Comparison of ENCODE assay signal across 7 cellular contexts in genomic region chr2:38748857-38749804, GRCh38. TPM values are rescaled to one million over a fixed set of nuclear protein-coding genes. Genes with fewer than 3 reads are reported as not detected.
A peak's percentile ranks its signal among the peaks of the same experiment; 100 is the strongest.
DNase-seq lines count a peak whose midpoint lies in the region; ATAC-seq and TF ChIP-seq lines count a peak whose summit lies in the region.

No MANE protein-coding gene starts in this region.

- no peaks in the 10 kb centered on the region for H3K9me3 ChIP-seq in H9 (ENCODE audit: control insufficient read depth, low read depth, low read length)
- H3K9me3 ChIP-seq in SK-N-MC (ENCODE audit: low read depth, low read length), result no peaks in the 10 kb centered on the region

- peaks cover 64 to 71% (median 69%) of the 10 kb centered on the region in 3 experiments for H3K36me3 Mint-ChIP-seq in H9 (ENCODE audit: insufficient read depth in 1 of 3, low read depth in 3 of 3)

- H3K27ac ChIP-seq in H9 (ENCODE audit: insufficient read length, low read depth, low read length), result no peak overlapping the region
- H3K27ac ChIP-seq in SK-N-MC, result peak overlapping the region; percentile 71

- H2BK120ac ChIP-seq in H9 (ENCODE audit: low read depth, low read length, poor library complexity, severe bottlenecking), result no peak overlapping the region

- no peak overlapping the region for H2AK5ac ChIP-seq in H9 (ENCODE audit: insufficient read length, low read length)

- H3K4me2 ChIP-seq in H9 (ENCODE audit: insufficient read depth, insufficient read length, low read length), result peak overlapping the region; percentile 63

- no peak for DNase-seq in H9
- DNase-seq in SK-N-MC (ENCODE audit: low read depth, low spot score), result no peak
- no peak for DNase-seq in fibroblast of mammary gland (ENCODE audit: low read depth)
- no peak for DNase-seq in skeletal muscle cell (ENCODE audit: low read depth)
- no peak for DNase-seq in globus pallidus (ENCODE audit: low spot score)
- no peak for DNase-seq in NCI-H2227 treated with DMSO at 0.1 percent for 48 hours (lab: John Stamatoyannopoulos, UW)

- H3K23me2 ChIP-seq in H9 (ENCODE audit: insufficient read length, low read depth, low read length, poor library complexity, severe bottlenecking), result peaks cover 5% of the 10 kb centered on the region

- H3K4ac ChIP-seq in H9 (ENCODE audit: low read depth, low read length), result no peak overlapping the region

- H3K4me3 Mint-ChIP-seq in H9, result peak overlapping the region; percentile 100

- peaks cover 20% of the 10 kb centered on the region for H3K79me2 ChIP-seq in H9 (ENCODE audit: insufficient read depth, low read length)

- H2BK15ac ChIP-seq in H9 (ENCODE audit: low read depth, low read length), result no peak overlapping the region

- no peak overlapping the region for H2BK20ac ChIP-seq in H9 (ENCODE audit: low read depth, low read length, poor library complexity, severe bottlenecking)

- H3K79me1 ChIP-seq in H9 (ENCODE audit: insufficient read depth, low read depth, low read length, poor library complexity, severe bottlenecking), result no peaks in the 10 kb centered on the region

- no peak overlapping the region for H3T11ph ChIP-seq in H9 (ENCODE audit: low read length)

- no peak overlapping the region for H3K56ac ChIP-seq in H9 (ENCODE audit: insufficient read length, low read depth, low read length)

- no peak overlapping the region for H2BK12ac ChIP-seq in H9 (ENCODE audit: insufficient read length, low read depth, low read length)

- H3K9ac ChIP-seq in H9 (ENCODE audit: extremely low read depth, insufficient read length, low read length) (peak overlapping the region; percentile 99), SK-N-MC (ENCODE audit: insufficient read length) (peak overlapping the region; percentile 97)

- no peak for ATAC-seq in HG03039 (IDR thresholded peaks at IDR 0.05; ENCODE audit: unreplicated experiment)

- no peak overlapping the region for H3K18ac ChIP-seq in H9 (ENCODE audit: insufficient read length, low read depth, low read length)

- peaks cover 5% of the 10 kb centered on the region for H3K27me3 Mint-ChIP-seq in H9 (ENCODE audit: low read depth)

- H3K36me3 ChIP-seq in SK-N-MC (ENCODE audit: insufficient read depth, low read length), result peaks cover 61% of the 10 kb centered on the region

- no peak overlapping the region for H4K5ac ChIP-seq in H9 (ENCODE audit: insufficient read length, low read depth, low read length)

- WGBS in H9 (ENCODE audit: extremely low coverage, insufficient read length, low lambda C conversion rate), result 100% methylated on average over 2 of the region's 27 CpGs

- no peak for TF ChIP-seq CTCF in H9 (conservative IDR thresholded peaks at IDR 0.05)
- no peak for TF ChIP-seq CTCF in fibroblast of mammary gland (conservative IDR thresholded peaks at IDR 0.05; ENCODE audit: control insufficient read depth, insufficient read depth, low read depth, low read length)

- H2AFZ ChIP-seq in H9 (ENCODE audit: low read length), result no peak overlapping the region

- H3K4me1 Mint-ChIP-seq in H9, result peaks cover 43 to 44% of the 10 kb centered on the region in 2 experiments

- H3K4me3 ChIP-seq in SK-N-MC (peak overlapping the region; percentile 92), fibroblast of mammary gland (ENCODE audit: control insufficient read depth, low read depth, low read length) (peak overlapping the region; percentile 99), skeletal muscle cell (ENCODE audit: low read depth, low read length) (peak overlapping the region; percentile 95)

- no peak overlapping the region for H3K23ac ChIP-seq in H9 (ENCODE audit: insufficient read length, low read depth, low read length)

- H4K20me1 ChIP-seq in H9 (ENCODE audit: control insufficient read depth, insufficient read depth, insufficient read length), result no peaks in the 10 kb centered on the region

- H4K91ac ChIP-seq in H9 (ENCODE audit: insufficient read length, low read depth, low read length), result no peak overlapping the region

- no peaks in the 10 kb centered on the region for H3K4me1 ChIP-seq in H9 (ENCODE audit: insufficient read depth, low read length)

- H2BK5ac ChIP-seq in H9 (ENCODE audit: insufficient read length, low read length), result no peak overlapping the region

- H3K27me3 ChIP-seq in H9 (ENCODE audit: insufficient read depth, low read length), result no peaks in the 10 kb centered on the region

- no peak overlapping the region for H3K14ac ChIP-seq in H9 (ENCODE audit: insufficient read depth, low read length)

- no peak overlapping the region for H4K8ac ChIP-seq in H9 (replicated peaks; ENCODE audit: insufficient read length, low read depth, low read length)

- peaks cover 3 to 6% of the 10 kb centered on the region in 2 experiments; a peak in 4 of 5 replicates for H3K9me3 Mint-ChIP-seq in H9

- H3K27ac Mint-ChIP-seq in H9, result peak overlapping the region; percentile 72 to 76 (median 76); a peak in 6 of 7 replicates

RNA-seq across cellular contexts. Expression of gene SRSF7, which starts 2.0 kb away (rescaled TPM):
- 576 and 589 TPM in 2 replicates for total RNA-seq in H9 (2021)

RNA-seq across cellular contexts. Expression of gene GEMIN6, which starts 28.9 kb away (rescaled TPM):
- total RNA-seq in H9 (2021), result 21.9 and 22.1 TPM in 2 replicates
